11 cellular contexts compared by ENCODE assay signal in the genomic region with DNA sequence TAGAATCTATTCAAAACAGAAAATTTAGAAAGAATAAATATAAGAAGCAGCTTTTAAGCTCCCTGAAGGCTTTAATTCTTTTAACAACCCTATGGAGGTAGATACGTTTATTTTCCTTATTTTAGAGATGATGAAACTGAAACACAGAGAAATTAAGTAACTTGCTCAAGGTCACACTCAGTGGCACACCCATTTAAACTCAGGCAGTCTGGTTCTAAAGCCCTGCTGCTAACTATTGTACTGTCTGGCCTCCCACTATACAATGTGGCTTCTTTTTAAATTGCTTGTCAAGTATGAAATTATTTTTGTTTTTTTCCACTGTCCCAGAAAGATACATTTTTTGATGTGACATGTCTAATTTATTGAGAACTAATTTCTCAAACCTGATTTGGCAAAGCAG. TPM values are rescaled to one million over a fixed set of nuclear protein-coding genes. Genes with fewer than 3 reads are reported as not detected.
DNase-seq lines count a peak whose midpoint lies in the region; ATAC-seq and TF ChIP-seq lines count a peak whose summit lies in the region.
"Had no signal": no experiment of that assay in that cellular context is flagged by ENCODE, and none has a peak within 500 bp of the region (broad histone marks: within the 10 kb centered on the region; RNA-seq: fewer than 3 reads in every experiment).

No MANE protein-coding gene starts in this region.

- ATAC-seq in HG03520 (IDR thresholded peaks at IDR 0.05; ENCODE audit: unreplicated experiment) (no peak), omental fat pad (ENCODE audit: low FRiP score) (no peak)
- ATAC-seq: esophagus mucosa had no signal

- H3K4me1 Mint-ChIP-seq in Calu3 (ENCODE audit: low read depth, unreplicated experiment) (peaks cover 7% of the 10 kb centered on the region), chondrocyte (ENCODE audit: low read depth) (peaks cover 60% of the 10 kb centered on the region)

- H3K9me3 Mint-ChIP-seq in Calu3 (ENCODE audit: low read depth, unreplicated experiment), result no peaks in the 10 kb centered on the region
- H3K9me3 Mint-ChIP-seq in chondrocyte (ENCODE audit: low read depth), result no peaks in the 10 kb centered on the region

- DNase-seq in Calu3, result no peak
- no peak for DNase-seq in MM.1S
- no peak for DNase-seq in chondrocyte (ENCODE audit: low spot score)
- no peak for DNase-seq in HPDE6-E6E7 (ENCODE audit: extremely low spot score)
- DNase-seq in NCI-H446 treated with DMSO at 0.1 percent for 48 hours (lab: John Stamatoyannopoulos, UW), result no peak
- DNase-seq in omental fat pad (ENCODE audit: low spot score), result no peak
- DNase-seq: activated CD4-positive, alpha-beta T cell treated with anti-CD3 and anti-CD28 coated beads, Interleukin-2, amount 50 U/mL, for 48 hours; NCI-H2171 had no signal

- H2AFZ ChIP-seq in MM.1S (ENCODE audit: low read length), result no peak overlapping the region
- H2AFZ ChIP-seq in neuron (ENCODE audit: low read depth, low read length), result no peak overlapping the region

- H3K4me3 ChIP-seq in MM.1S (ENCODE audit: low read length), result peak overlapping the region; percentile 89
- H3K4me3 ChIP-seq in neuron (ENCODE audit: low read length), result peak overlapping the region; percentile 97

- no peaks in the 10 kb centered on the region; the same call in 1 of the 2 replicates for H3K36me3 ChIP-seq in MM.1S (replicated peaks; ENCODE audit: insufficient read depth, low read length)
- H3K36me3 ChIP-seq in neuron (ENCODE audit: insufficient read depth, low read length), result no peaks in the 10 kb centered on the region

- intact Hi-C loops in Calu3 (cut with micrococcal nuclease; ENCODE audit: unreplicated experiment), result no loop called here

- peaks cover 7% of the 10 kb centered on the region for H3K4me1 ChIP-seq in MM.1S (ENCODE audit: low read length)
- H3K4me1 ChIP-seq in neuron (ENCODE audit: insufficient read depth, low read length), result peaks cover 22% of the 10 kb centered on the region

- H3K27ac ChIP-seq in MM.1S (ENCODE audit: low read length), result peak overlapping the region; percentile 95; the same call in 1 of the 2 replicates

- BruUV-seq in Calu3 (replicated peaks; lab: Mats Ljungman, UMichigan), result no TSS peak

- H3K36me3 Mint-ChIP-seq in Calu3 (ENCODE audit: insufficient read depth, unreplicated experiment), result peaks cover 40% of the 10 kb centered on the region
- H3K36me3 Mint-ChIP-seq in chondrocyte (ENCODE audit: low read depth), result no peaks in the 10 kb centered on the region

- peak overlapping the region; percentile 85 for H3K4me2 ChIP-seq in MM.1S (ENCODE audit: low read depth, low read length)

- H3K9me3 ChIP-seq in MM.1S (replicated peaks; ENCODE audit: insufficient read depth, low read length) (no peaks in the 10 kb centered on the region), neuron (ENCODE audit: low read length) (no peaks in the 10 kb centered on the region)

- H3K9me2 ChIP-seq in MM.1S (replicated peaks; ENCODE audit: insufficient read depth, low read length), result no peaks in the 10 kb centered on the region

- H4K20me1 ChIP-seq in MM.1S (ENCODE audit: insufficient read depth, low read length), result peaks cover 51% of the 10 kb centered on the region

- no peaks in the 10 kb centered on the region for H3K27me3 ChIP-seq in MM.1S (replicated peaks; ENCODE audit: insufficient read depth, low read length)
- no peaks in the 10 kb centered on the region for H3K27me3 ChIP-seq in neuron (ENCODE audit: insufficient read depth, low read length)

- H3K27ac Mint-ChIP-seq in Calu3 (ENCODE audit: unreplicated experiment) (no peak overlapping the region), chondrocyte (ENCODE audit: unreplicated experiment) (peak overlapping the region; percentile 99)

- H3K27me3 Mint-ChIP-seq in Calu3 (ENCODE audit: unreplicated experiment), result no peaks in the 10 kb centered on the region
- H3K27me3 Mint-ChIP-seq in chondrocyte (ENCODE audit: low read depth), result no peaks in the 10 kb centered on the region

- peaks cover 71% of the 10 kb centered on the region for H3K79me2 ChIP-seq in MM.1S (ENCODE audit: low read length)

- H3K9ac ChIP-seq in MM.1S (ENCODE audit: low read length), result no peak overlapping the region; the same call in 1 of the 2 replicates

- CTCF ChIA-PET in Calu3 (lab: Charles Lee), result no interaction called here

- peaks cover 28% of the 10 kb centered on the region for H3F3A ChIP-seq in MM.1S (ENCODE audit: insufficient read depth, low read length)

- TF ChIP-seq CTCF in Calu3 (IDR thresholded peaks at IDR 0.05; ENCODE audit: unreplicated experiment) (no peak), MM.1S (IDR thresholded peaks at IDR 0.05; ENCODE audit: low read length) (no peak), chondrocyte (IDR thresholded peaks at IDR 0.05) (no peak), omental fat pad (IDR thresholded peaks at IDR 0.05) (no peak)

- H3K4me3 Mint-ChIP-seq in Calu3 (ENCODE audit: low read depth, unreplicated experiment), result peak overlapping the region; percentile 92
- H3K4me3 Mint-ChIP-seq in chondrocyte (ENCODE audit: unreplicated experiment), result peak overlapping the region; percentile 95

RNA-seq across cellular contexts. Expression of gene FAM217A, which starts 55.7 kb away (rescaled TPM):
- total RNA-seq in Calu3 (2022), result not detected in 2 replicates
- total RNA-seq in chondrocyte, result not detected in 3 replicates
- total RNA-seq in omental fat pad, result not detected
- total RNA-seq: esophagus mucosa had no signal
